Comparison of ENCODE assay signal across 8 cellular contexts in genomic region chr17:30731210-30732132, GRCh38.
DNase-seq lines count a peak whose midpoint lies in the region; ATAC-seq and TF ChIP-seq lines count a peak whose summit lies in the region.
"Not testable (repeated sequence)": the region's sequence is repeated elsewhere in the genome, so short reads cannot be mapped to it uniquely, and the experiment has no call there.

No MANE protein-coding gene starts in this region.

- peak overlapping the region; percentile 96 for H3K9ac ChIP-seq in IMR-90 (ENCODE audit: low read depth, low read length)

- DNase-seq in DMS 273 (lab: John Stamatoyannopoulos, UW; ENCODE audit: unreplicated experiment) (peak; percentile 94), IMR-90 (peak; percentile 68), OCI-M2 (lab: John Stamatoyannopoulos, UW; ENCODE audit: unreplicated experiment) (peak; percentile 81), activated T-cell treated with anti-CD3 and anti-CD28 coated beads for 4 hours (peak; percentile 74), mucosa of gallbladder (ENCODE audit: low spot score) (peak; percentile 88)
- DNase-seq in epithelial cell of prostate (ENCODE audit: low read depth, low spot score), result not testable (repeated sequence)
- DNase-seq in stimulated activated CD8-positive, alpha-beta memory T cell treated with anti-CD3 and anti-CD28 coated beads, Interleukin-2, amount 100 ng/mL, for 1 hour (ENCODE audit: low read depth in 2 of 2), result peak; percentile 63 to 75

- not testable (repeated sequence) for H2AK9ac ChIP-seq in IMR-90 (replicated peaks; ENCODE audit: low read depth, low read length, poor library complexity)

- peak overlapping the region; percentile 76 for H3K4me2 ChIP-seq in IMR-90 (ENCODE audit: low read depth, low read length)

- H3K9me1 ChIP-seq in IMR-90 (ENCODE audit: insufficient read depth, low read length), result not testable (repeated sequence)

- H3K4me3 ChIP-seq in IMR-90 (ENCODE audit: insufficient read depth, low read depth, low read length), result peak overlapping the region; percentile 84

- H2AK5ac ChIP-seq in IMR-90 (ENCODE audit: low read depth, low read length), result not testable (repeated sequence)

- not testable (repeated sequence) for H3K27me3 ChIP-seq in IMR-90 (ENCODE audit: control insufficient read depth, insufficient read depth, low read length)

- H2BK15ac ChIP-seq in IMR-90 (ENCODE audit: low read depth, low read length), result peak overlapping the region; percentile 15; the same call in 1 of the 3 replicates

- peak overlapping the region; percentile 88 for H4K5ac ChIP-seq in IMR-90 (ENCODE audit: low read depth, low read length)

- not testable (repeated sequence) for H3K9me3 ChIP-seq in IMR-90 (ENCODE audit: control insufficient read depth, insufficient read depth, low read length)

- not testable (repeated sequence) for TF ChIP-seq CTCF in IMR-90 (conservative IDR thresholded peaks at IDR 0.05; ENCODE audit: low read depth, low read length)

- not testable (repeated sequence) for TF ChIP-seq RAD21 in IMR-90 (IDR thresholded peaks at IDR 0.05; ENCODE audit: low read length)

- TF ChIP-seq POLR2A in IMR-90 (IDR thresholded peaks at IDR 0.05; ENCODE audit: low read depth, low read length), result peak; percentile 85

- CTCF ChIA-PET in IMR-90 (lab: Yijun Ruan, JAX), result not testable (repeated sequence)

- H4K20me1 ChIP-seq in IMR-90 (ENCODE audit: insufficient read depth, low read length), result peaks cover 19% of the 10 kb centered on the region

- peak overlapping the region; percentile 96 for H3K27ac ChIP-seq in IMR-90 (ENCODE audit: insufficient read depth, low read length)
- H3K27ac ChIP-seq in epithelial cell of prostate, result peak overlapping the region; percentile 56

- intact Hi-C loops in IMR-90 (cut with micrococcal nuclease), result not testable (repeated sequence)

- peak overlapping the region; percentile 98 for H2AFZ ChIP-seq in IMR-90 (replicated peaks; ENCODE audit: low read length, poor library complexity)

- H2BK20ac ChIP-seq in IMR-90 (ENCODE audit: low read depth, low read length), result not testable (repeated sequence)

- peak; percentile 68 for ATAC-seq in GM21526 (IDR thresholded peaks at IDR 0.05; ENCODE audit: low FRiP score, unreplicated experiment)
- ATAC-seq in IMR-90 (ENCODE audit: low read depth), result peak; percentile 99

- dilution Hi-C loops in IMR-90 (cut with HindIII; ENCODE audit: low sequenced_read_pairs, unreplicated experiment), result not testable (repeated sequence)

- in situ Hi-C loops in IMR-90 (cut with MboI; ENCODE audit: low sequenced_read_pairs), result not testable (repeated sequence)

- not testable (repeated sequence) for H3K36me3 ChIP-seq in IMR-90 (ENCODE audit: control insufficient read depth, insufficient read depth, low read length)

- peak overlapping the region; percentile 91 for H3K23ac ChIP-seq in IMR-90 (ENCODE audit: low read depth, low read length)

- WGBS in IMR-90 (ENCODE audit: extremely low coverage in 2 of 2, insufficient read length in 1 of 2), 2 experiments, result 0% methylated on average over 15 of the region's 87 CpGs; no CpG with 5 or more reads in 1 of the 2 experiments

- BruUV-seq in IMR-90 (replicated peaks; lab: Mats Ljungman, UMichigan), result not testable (repeated sequence)

- H4K8ac ChIP-seq in IMR-90 (ENCODE audit: low read depth in 2 of 2, low read length in 2 of 2), result peak overlapping the region; percentile 95 to 99

- H2BK120ac ChIP-seq in IMR-90 (ENCODE audit: low read depth, low read length), result peak overlapping the region; percentile 77; the same call in 1 of the 2 replicates

- H4K91ac ChIP-seq in IMR-90 (ENCODE audit: insufficient read depth, low read depth, low read length), result peak overlapping the region; percentile 84

- peak overlapping the region; percentile 89 for H3K18ac ChIP-seq in IMR-90 (ENCODE audit: low read depth, low read length)

- H2BK5ac ChIP-seq in IMR-90 (ENCODE audit: low read depth, low read length, poor library complexity, severe bottlenecking), result peak overlapping the region; percentile 91

- H3K56ac ChIP-seq in IMR-90 (ENCODE audit: extremely low read depth, insufficient read depth, low read length), result peak overlapping the region; percentile 96

- peaks cover 0 to 24% of the 10 kb centered on the region in 2 experiments; a peak in 2 of 4 replicates for H3K79me1 ChIP-seq in IMR-90 (ENCODE audit: low read depth in 1 of 2, low read length in 2 of 2)

- POLR2A ChIA-PET in IMR-90 (lab: Charles Lee; ENCODE audit: unreplicated experiment), result not testable (repeated sequence)

- H3K4ac ChIP-seq in IMR-90 (ENCODE audit: low read depth, low read length), result peak overlapping the region; percentile 95

- H3K14ac ChIP-seq in IMR-90 (replicated peaks; ENCODE audit: low read depth, low read length), result peak overlapping the region; percentile 93

- not testable (repeated sequence) for H3K4me1 ChIP-seq in IMR-90 (ENCODE audit: control insufficient read depth, insufficient read depth, low read length)

TF ChIP-seq in IMR-90, 13 proteins besides CTCF, POLR2A, EP300 and RAD21:
- 0 out of 2 replicates have a peak, but pooled peaks have one; percentile 18 for TF ChIP-seq USF2 (IDR thresholded peaks at IDR 0.05; ENCODE audit: low read depth, low read length)
TF ChIP-seq in IMR-90: peak in this region for 1; not testable (repeated sequence) for 12.
